Comparison of ENCODE assay signal across 29 cellular contexts in genomic region chr3:40398346-40398745, GRCh38. TPM values are rescaled to one million over a fixed set of nuclear protein-coding genes. Genes with fewer than 3 reads are reported as not detected.
A peak's percentile ranks its signal among the peaks of the same experiment; 100 is the strongest.
DNase-seq lines count a peak whose midpoint lies in the region; ATAC-seq, FAIRE-seq and TF ChIP-seq lines count a peak whose summit lies in the region.
"Had no signal": no experiment of that assay in that cellular context is flagged by ENCODE, and none has a peak within 500 bp of the region (broad histone marks: within the 10 kb centered on the region; RNA-seq: fewer than 3 reads in every experiment).

No MANE protein-coding gene starts in this region.

- no peak overlapping the region for H3K4me3 ChIP-seq in bronchial epithelial cell (ENCODE audit: low read depth, low read length)
- no peak overlapping the region for H3K4me3 ChIP-seq in mesodermal cell (ENCODE audit: extremely low read depth, insufficient read depth, low read length, poor library complexity, severe bottlenecking)
- H3K4me3 ChIP-seq: heart left ventricle, smooth muscle cell, tibial nerve had no signal

- H3K27me3 ChIP-seq in bronchial epithelial cell (ENCODE audit: control insufficient read depth, insufficient read depth, low read length), result no peaks in the 10 kb centered on the region
- H3K27me3 ChIP-seq: BE2C, heart left ventricle, tibial nerve had no signal

- H3K27ac ChIP-seq in C4-2B (0 out of 2 replicates have a peak overlapping the region, but pooled peaks have one; percentile 7), mesodermal cell (ENCODE audit: low read depth, low read length, severe bottlenecking) (peak overlapping the region; percentile 73)
- H3K27ac ChIP-seq: heart left ventricle, tibial nerve had no signal

- no peak for ATAC-seq in HG03095 (IDR thresholded peaks at IDR 0.05; ENCODE audit: unreplicated experiment)
- ATAC-seq: activated CD4-positive, alpha-beta T cell treated with anti-CD3 and anti-CD28 coated beads for 36 hours; heart left ventricle; left cardiac atrium had no signal

- H3K36me3 ChIP-seq in bronchial epithelial cell (ENCODE audit: control insufficient read depth, insufficient read depth, low read length) (peaks cover 3% of the 10 kb centered on the region), mesodermal cell (ENCODE audit: control insufficient read depth, insufficient read depth, low read length) (no peaks in the 10 kb centered on the region)
- H3K36me3 ChIP-seq: BE2C had no signal

- TF ChIP-seq CTCF in C4-2B (conservative IDR thresholded peaks at IDR 0.05) (no peak), bronchial epithelial cell (IDR thresholded peaks at IDR 0.05; ENCODE audit: insufficient read depth, low read length, severe bottlenecking) (no peak)

- intact Hi-C loops in posterior vena cava (cut with DNase I), result no loop called here

- no peaks in the 10 kb centered on the region for H3K4me1 ChIP-seq in mesodermal cell (ENCODE audit: control insufficient read depth, insufficient read depth, low read length, poor library complexity, severe bottlenecking)
- H3K4me1 ChIP-seq: BE2C, heart left ventricle, tibial nerve had no signal

- no peak for FAIRE-seq in bronchial epithelial cell (lab: Jason Lieb, UNC)
- FAIRE-seq: H1 had no signal

- peak; percentile 59 for DNase-seq in HuH-7 (ENCODE audit: low spot score)
- peak; percentile 25 for DNase-seq in bronchial epithelial cell (ENCODE audit: low read depth)
- no peak for DNase-seq in stimulated activated CD4-positive, alpha-beta T cell treated with anti-CD3 and anti-CD28 coated beads, Interleukin-4, amount 100 ng/mL, for 1 hour
- DNase-seq in activated naive CD4-positive, alpha-beta T cell (lab: John Stamatoyannopoulos, UW), result no peak
- no peak for DNase-seq in posterior vena cava (ENCODE audit: low spot score)
- DNase-seq: activated CD4-positive, alpha-beta T cell treated with anti-CD3 and anti-CD28 coated beads for 36 hours; activated effector memory CD4-positive, alpha-beta T cell treated with anti-CD3 and anti-CD28 coated beads, Interleukin-2, amount 50 U/mL, for 16 hours; activated naive CD8-positive, alpha-beta T cell treated with anti-CD3 and anti-CD28 coated beads, Interleukin-2, amount 10 ng/mL, durations not matched to agents 7 days and 5 days; activated T-cell treated with anti-CD3 and anti-CD28 coated beads, Interleukin-2, amount 50 U/mL, for 1 hour; BE2C; DMS53; heart left ventricle; left cardiac atrium; mesenchymal stem cell; naive B cell; NCI-H1105 treated with DMSO at 0.1 percent for 48 hours; NCI-H1930; NCI-H526 treated with DMSO at 0.1 percent for 48 hours; RPMI8226; stimulated activated CD4-positive, alpha-beta T cell treated with anti-CD3 and anti-CD28 coated beads, Interleukin-1b, Interleukin-23, amount 100 ng/mL, for 48 hours had no signal

- 67 to 80% methylated on average over 1 of the region's 3 CpGs for WGBS in mesodermal cell (ENCODE audit: insufficient coverage in 2 of 2), 2 experiments

- H3K9me3 ChIP-seq in mesodermal cell (ENCODE audit: control insufficient read depth, low read length), result no peaks in the 10 kb centered on the region
- H3K9me3 ChIP-seq: BE2C, heart left ventricle, tibial nerve had no signal

RNA-seq across cellular contexts. Expression of gene ENTPD3, which starts 11.4 kb away (rescaled TPM):
- total RNA-seq in bronchial epithelial cell (8.4 and 18.1 TPM in 2 replicates), posterior vena cava (1 to 10 TPM; 1.1 to 1.9 TPM)
- 2.7 TPM for polyA plus RNA-seq in mesodermal cell (2013, experiment 1 of 2)
- 3.4 TPM for polyA plus RNA-seq in mesodermal cell (2013, experiment 2 of 2)
- total RNA-seq: activated CD4-positive, alpha-beta T cell treated with anti-CD3 and anti-CD28 coated beads for 36 hours; activated CD8-positive, alpha-beta memory T cell treated with anti-CD3 and anti-CD28 coated beads for 36 hours; activated naive CD8-positive, alpha-beta T cell treated with anti-CD3 and anti-CD28 coated beads, Interleukin-2, amount 10 ng/mL, durations not matched to agents 7 days and 5 days; G401; T-helper 2 cell treated with Interferon-gamma antibody and Interleukin-4, amounts not matched to agents 100 ng/mL and 5 ng/mL, for 36 hours had no signal

RNA-seq across cellular contexts. Expression of gene RPL14, which starts 58.8 kb away (rescaled TPM):
- total RNA-seq in bronchial epithelial cell, result 532 and 659 TPM in 2 replicates
- 1,559 TPM for polyA plus RNA-seq in mesodermal cell (2013, experiment 1 of 2)
- polyA plus RNA-seq in mesodermal cell (2013, experiment 2 of 2), result 1,423 TPM
- 1,000 to 10,000 TPM; 1,096 to 1,308 TPM for total RNA-seq in posterior vena cava

Comparison
In these comparisons a context has a peak if more than half of its experiments do, and no peak if none do; other contexts are left out.
1. DNase-seq: peak in HuH-7 (single experiment) and bronchial epithelial cell (single experiment); none in stimulated activated CD4-positive, alpha-beta T cell treated with anti-CD3 and anti-CD28 coated beads, Interleukin-4, amount 100 ng/mL, for 1 hour (single experiment), activated naive CD4-positive, alpha-beta T cell (0 of 4) and posterior vena cava (single experiment).